8 cellular contexts compared by ENCODE assay signal in the genomic region with DNA sequence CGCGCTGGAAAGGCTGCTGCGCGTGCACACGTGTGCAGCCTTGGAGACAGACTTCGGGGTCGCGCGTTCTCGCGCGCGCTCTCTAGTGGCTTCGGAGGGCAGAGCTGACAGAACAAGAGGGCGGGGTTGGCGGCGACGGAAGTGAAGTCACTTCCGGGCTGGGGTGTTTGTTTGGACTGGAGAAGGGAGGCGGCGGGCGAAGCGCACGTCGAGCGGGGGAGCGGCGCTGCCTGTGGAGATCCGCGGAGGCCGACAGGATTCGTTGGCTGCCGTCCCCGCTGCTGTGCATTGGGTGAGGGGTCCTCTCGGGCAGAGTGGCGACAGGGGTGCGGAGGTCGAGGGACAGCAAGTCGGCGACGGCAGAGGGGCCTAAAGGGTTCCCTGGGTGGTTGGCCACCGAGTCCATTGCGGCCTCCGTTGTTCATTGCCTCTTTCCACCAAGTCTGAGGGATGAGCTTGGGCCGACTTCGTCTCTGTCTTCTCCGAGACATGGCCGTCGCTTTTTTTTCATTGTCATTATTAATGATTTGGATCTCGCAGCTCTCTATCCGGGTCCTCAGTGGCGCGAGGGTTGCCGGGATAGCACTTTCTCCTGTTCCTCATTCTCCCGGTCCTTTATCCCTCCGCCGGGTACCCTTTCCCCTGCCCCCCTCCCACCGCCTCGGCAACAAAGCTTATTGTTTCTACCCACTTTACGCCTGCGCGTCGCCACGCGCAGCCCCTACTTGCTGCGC. TPM values are rescaled to one million over a fixed set of nuclear protein-coding genes. Genes with fewer than 3 reads are reported as not detected.
DNase-seq lines count a peak whose midpoint lies in the region; ATAC-seq and TF ChIP-seq lines count a peak whose summit lies in the region.

A gene with protein sequence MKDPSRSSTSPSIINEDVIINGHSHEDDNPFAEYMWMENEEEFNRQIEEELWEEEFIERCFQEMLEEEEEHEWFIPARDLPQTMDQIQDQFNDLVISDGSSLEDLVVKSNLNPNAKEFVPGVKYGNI (plus strand): TSS at position 166 of the 734 bp plus-strand sequence. CDS start 21,931 bp downstream, outside the sequence.

- TF ChIP-seq EP300 in transverse colon (IDR thresholded peaks at IDR 0.05; ENCODE audit: low read depth): peak; percentile 7

- no peaks in the 10 kb centered on the region for H3K27me3 ChIP-seq in cardiac muscle cell
- no peaks in the 10 kb centered on the region for H3K27me3 ChIP-seq in trophoblast cell (ENCODE audit: insufficient read depth, low read length)
- no peaks in the 10 kb centered on the region for H3K27me3 ChIP-seq in transverse colon

- H3K4me2 ChIP-seq in trophoblast cell (ENCODE audit: low read length): peak within 1 kb of the TSS; percentile 100

- peak; percentile 92 for ATAC-seq in HG02763 (IDR thresholded peaks at IDR 0.05; ENCODE audit: unreplicated experiment)
- ATAC-seq in activated naive CD8-positive, alpha-beta T cell treated with anti-CD3 and anti-CD28 coated beads, Interleukin-2, amount 50 U/mL, for 24 hours: peak; percentile 90

- peak within 1 kb of the TSS; percentile 75 for H2BK5ac ChIP-seq in trophoblast cell (ENCODE audit: low read depth, low read length, poor library complexity)

- peak within 1 kb of the TSS; percentile 95 for H3K14ac ChIP-seq in trophoblast cell (ENCODE audit: low read length)

- peak within 1 kb of the TSS; percentile 75 for H3K4me3 ChIP-seq in cardiac muscle cell
- H3K4me3 ChIP-seq in trophoblast cell (ENCODE audit: low read depth, low read length): peak within 1 kb of the TSS; percentile 95
- peak within 1 kb of the TSS; percentile 56 to 94 (median 72) for H3K4me3 ChIP-seq in transverse colon

- intact Hi-C loops in transverse colon (cut with DNase I; ENCODE audit: low total_unique reads): no loop called here

- no peak within 1 kb of the TSS for H3K23ac ChIP-seq in trophoblast cell (ENCODE audit: low read length)

- peak within 1 kb of the TSS; percentile 95 for H2AK5ac ChIP-seq in trophoblast cell (ENCODE audit: low read length)

- H3K4me3 Mint-ChIP-seq in activated naive CD8-positive, alpha-beta T cell treated with anti-CD3 and anti-CD28 coated beads, Interleukin-2, amount 50 U/mL, for 24 hours: peak within 1 kb of the TSS; percentile 94

- H3K36me3 ChIP-seq in cardiac muscle cell (no peaks in the 10 kb centered on the region), trophoblast cell (ENCODE audit: control insufficient read depth in 1 of 2, insufficient read depth in 2 of 2, low read length in 2 of 2) (peaks cover 5 to 7% of the 10 kb centered on the region in 2 experiments), transverse colon (no peaks in the 10 kb centered on the region)

- H4K12ac ChIP-seq in trophoblast cell (ENCODE audit: low read depth, low read length): peak within 1 kb of the TSS; percentile 88

- H3K36me3 Mint-ChIP-seq in activated naive CD8-positive, alpha-beta T cell treated with anti-CD3 and anti-CD28 coated beads, Interleukin-2, amount 50 U/mL, for 24 hours (ENCODE audit: low read depth): peaks cover 9% of the 10 kb centered on the region

- H3K4me1 ChIP-seq in cardiac muscle cell (ENCODE audit: low read depth): peaks cover 12% of the 10 kb centered on the region
- H3K4me1 ChIP-seq in trophoblast cell (ENCODE audit: control insufficient read depth in 1 of 2, insufficient read depth in 2 of 2, low read length in 2 of 2): peaks cover 0 to 4% of the 10 kb centered on the region in 2 experiments
- peaks cover 5 to 32% (median 29%) of the 10 kb centered on the region in 4 donors for H3K4me1 ChIP-seq in transverse colon

- peaks cover 10% of the 10 kb centered on the region for H3K79me2 ChIP-seq in trophoblast cell (ENCODE audit: control insufficient read depth, insufficient read depth, low read length, poor library complexity)

- no peak within 1 kb of the TSS for H2BK12ac ChIP-seq in trophoblast cell (ENCODE audit: low read length)

- in situ Hi-C loops in transverse colon (cut with MboI; ENCODE audit: low pct_ligation_motif_present in 1 of 4, low pct_unique_long_range_greater_than_20kb in 1 of 4, low sequenced_read_pairs in 3 of 4): no loop called here

- peak; percentile 96 for TF ChIP-seq POLR2A in transverse colon (IDR thresholded peaks at IDR 0.05)

- H4K91ac ChIP-seq in trophoblast cell (ENCODE audit: low read depth, low read length): peak within 1 kb of the TSS; percentile 98

- H3K4ac ChIP-seq in trophoblast cell (ENCODE audit: low read depth, low read length): peak within 1 kb of the TSS; percentile 88

- H3K27ac Mint-ChIP-seq in activated naive CD8-positive, alpha-beta T cell treated with anti-CD3 and anti-CD28 coated beads, Interleukin-2, amount 50 U/mL, for 24 hours: peak within 1 kb of the TSS; percentile 96

- peak within 1 kb of the TSS; percentile 90 for H2BK120ac ChIP-seq in trophoblast cell (ENCODE audit: insufficient read depth, low read length, poor library complexity)

- WGBS in trophoblast cell (ENCODE audit: extremely low coverage, insufficient coverage, insufficient read length): no CpG with 5 or more reads among the region's 66 CpGs
- WGBS in transverse colon (ENCODE audit: low coverage in 1 of 2), 2 donors: 1% methylated on average over 54 of the region's 66 CpGs; no CpG with 5 or more reads in 1 of the 2 donors

- TF ChIP-seq CTCF in GM12874 (IDR thresholded peaks at IDR 0.05; ENCODE audit: insufficient read depth, low read depth, low read length): peak; percentile 84
- peak; percentile 70 for TF ChIP-seq CTCF in cardiac muscle cell (IDR thresholded peaks at IDR 0.05; ENCODE audit: low read depth, low read length)
- peak; percentile 55 to 92 (median 72) for TF ChIP-seq CTCF in transverse colon (IDR thresholded peaks at IDR 0.05)

- H4K8ac ChIP-seq in trophoblast cell (ENCODE audit: low read depth, low read length): peak within 1 kb of the TSS; percentile 94

- H3K9me3 Mint-ChIP-seq in activated naive CD8-positive, alpha-beta T cell treated with anti-CD3 and anti-CD28 coated beads, Interleukin-2, amount 50 U/mL, for 24 hours: no peaks in the 10 kb centered on the region

- H3K79me1 ChIP-seq in trophoblast cell (ENCODE audit: low read length): peaks cover 4% of the 10 kb centered on the region

- peaks cover 49% of the 10 kb centered on the region for H3K4me1 Mint-ChIP-seq in activated naive CD8-positive, alpha-beta T cell treated with anti-CD3 and anti-CD28 coated beads, Interleukin-2, amount 50 U/mL, for 24 hours

- peak within 1 kb of the TSS; percentile 97 for H2AFZ ChIP-seq in trophoblast cell (ENCODE audit: insufficient read depth, low read length, poor library complexity)

- H3K9ac ChIP-seq in trophoblast cell (ENCODE audit: low read length): peak within 1 kb of the TSS; percentile 94

- H3K9me3 ChIP-seq in cardiac muscle cell (ENCODE audit: low read depth) (no peaks in the 10 kb centered on the region), trophoblast cell (ENCODE audit: insufficient read depth, low read depth, low read length) (peaks cover 2% of the 10 kb centered on the region), transverse colon (no peaks in the 10 kb centered on the region)

- peak within 1 kb of the TSS; percentile 98 for H3K27ac ChIP-seq in cardiac muscle cell
- peak within 1 kb of the TSS; percentile 79 for H3K27ac ChIP-seq in trophoblast cell (ENCODE audit: low read depth, low read length)
- H3K27ac ChIP-seq in transverse colon: peak within 1 kb of the TSS; percentile 95 to 99 (median 96)

- DNase-seq in NCI-H1417 treated with DMSO at 0.1 percent for 48 hours (lab: John Stamatoyannopoulos, UW) (peak; percentile 37), SW480 (ENCODE audit: low spot score) (peak; percentile 99), cardiac muscle cell (ENCODE audit: low read depth in 1 of 2, low spot score in 1 of 2) (peak; percentile 98 to 99), trophoblast cell (peak; percentile 94 to 98), transverse colon (peak; percentile 97)
- DNase-seq in activated naive CD8-positive, alpha-beta T cell treated with anti-CD3 and anti-CD28 coated beads, Interleukin-2, amount 50 U/mL, for 24 hours: peak; percentile 98

- H3K27me3 Mint-ChIP-seq in activated naive CD8-positive, alpha-beta T cell treated with anti-CD3 and anti-CD28 coated beads, Interleukin-2, amount 50 U/mL, for 24 hours: peaks cover 3% of the 10 kb centered on the region

- H3K18ac ChIP-seq in trophoblast cell (ENCODE audit: low read length): peak within 1 kb of the TSS; percentile 98

RNA-seq across cellular contexts. Expression of the gene that starts here (rescaled TPM):
- total RNA-seq in cardiac muscle cell (88.3 and 93.1 TPM in 2 replicates), transverse colon (10 to 100 TPM; 13.8 to 67.3 (median 36.5) TPM)
- 220 and 243 TPM in 2 replicates for polyA plus RNA-seq in cardiac muscle cell
- polyA plus RNA-seq in trophoblast cell (2013): 156 and 175 TPM in 2 replicates

Comparison
In these comparisons a context has a peak if more than half of its experiments do, and no peak if none do; other contexts are left out.
1. Peak in every context shown above with its lines: DNase-seq, ATAC-seq, H3K4me3 ChIP-seq and H3K27ac ChIP-seq.
2. DNase-seq: peak in every context shown above with its lines; median percentile 99 in SW480; 98 in cardiac muscle cell; 98 in activated naive CD8-positive, alpha-beta T cell treated with anti-CD3 and anti-CD28 coated beads, Interleukin-2, amount 50 U/mL, for 24 hours; 97 in transverse colon; 96 in trophoblast cell; 37 in NCI-H1417 treated with DMSO at 0.1 percent for 48 hours.